Comparison of ENCODE assay signal across 32 cellular contexts in the genomic region with DNA sequence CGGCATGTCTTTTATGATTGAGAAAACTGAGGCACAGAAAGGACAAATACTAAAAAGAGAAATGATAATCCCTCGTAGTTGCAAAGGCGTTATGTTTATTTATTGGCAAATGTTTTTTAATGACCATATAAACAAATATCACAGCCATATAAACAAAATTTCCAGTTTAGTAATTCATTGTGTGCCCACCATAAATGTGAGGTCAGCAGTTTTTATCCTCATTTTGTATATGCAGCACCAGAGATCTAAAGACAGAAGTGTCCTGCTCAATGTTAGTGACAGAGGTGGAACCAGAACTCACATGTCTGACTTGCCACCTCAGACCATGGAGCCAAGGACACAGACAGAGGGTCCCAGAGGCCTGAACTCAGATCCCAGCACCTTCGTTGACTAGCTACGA. TPM values are rescaled to one million over a fixed set of nuclear protein-coding genes. Genes with fewer than 3 reads are reported as not detected.
"Had no signal": no experiment of that assay in that cellular context is flagged by ENCODE, and none has a peak within 500 bp of the region (broad histone marks: within the 10 kb centered on the region; RNA-seq: fewer than 3 reads in every experiment).

No MANE protein-coding gene starts in this region.

- H3K9me3 ChIP-seq: ascending aorta had no signal

- H3K27me3 ChIP-seq: ascending aorta, cardiac muscle cell had no signal

- H3K36me3 ChIP-seq: ascending aorta, cardiac muscle cell, WERI-Rb-1 had no signal

- H3K4me3 ChIP-seq: ascending aorta, cardiac muscle cell had no signal

- H3K27ac ChIP-seq: ascending aorta, cardiac muscle cell, WERI-Rb-1 had no signal

- ATAC-seq: activated CD4-positive, alpha-beta T cell treated with anti-CD3 and anti-CD28 coated beads for 36 hours; activated CD4-positive, CD25-positive, alpha-beta regulatory T cell treated with anti-CD3 and anti-CD28 coated beads, Interleukin-2, amount 50 U/mL, for 24 hours; activated CD8-positive, alpha-beta memory T cell treated with anti-CD3 and anti-CD28 coated beads, Interleukin-2, amount 10 ng/mL, durations not matched to agents 7 days and 5 days; activated CD8-positive, alpha-beta T cell treated with anti-CD3 and anti-CD28 coated beads, Interleukin-2, amount 10 ng/mL, durations not matched to agents 7 days and 5 days; activated naive CD8-positive, alpha-beta T cell treated with anti-CD3 and anti-CD28 coated beads, Interleukin-2, amount 50 U/mL, for 24 hours; WTC11 had no signal

- DNase-seq: activated CD4-positive, alpha-beta memory T cell treated with anti-CD3 and anti-CD28 coated beads, Interleukin-2, amount 10 ng/mL, durations not matched to agents 7 days and 5 days; activated CD4-positive, alpha-beta T cell treated with anti-CD3 and anti-CD28 coated beads for 1 hour; activated CD4-positive, alpha-beta T cell treated with anti-CD3 and anti-CD28 coated beads for 36 hours; activated CD4-positive, alpha-beta T cell treated with anti-CD3 and anti-CD28 coated beads for 48 hours; activated CD4-positive, alpha-beta T cell treated with anti-CD3 and anti-CD28 coated beads, Interleukin-2, amount 10 ng/mL, durations not matched to agents 7 days and 5 days; activated CD4-positive, alpha-beta T cell treated with anti-CD3 and anti-CD28 coated beads, Interleukin-2, amount 50 U/mL, for 48 hours; activated CD4-positive, CD25-positive, alpha-beta regulatory T cell; activated CD8-positive, alpha-beta memory T cell treated with anti-CD3 and anti-CD28 coated beads for 24 hours; activated CD8-positive, alpha-beta memory T cell treated with anti-CD3 and anti-CD28 coated beads, Interleukin-2, amount 10 ng/mL, durations not matched to agents 7 days and 5 days; activated CD8-positive, alpha-beta memory T cell treated with anti-CD3 and anti-CD28 coated beads, Interleukin-2, amount 50 U/mL, for 48 hours; activated CD8-positive, alpha-beta T cell treated with anti-CD3 and anti-CD28 coated beads, Interleukin-2, amount 10 ng/mL, durations not matched to agents 7 days and 5 days; activated effector memory CD4-positive, alpha-beta T cell treated with Interleukin-2 at 50 U/mL for 16 hours; activated gamma-delta T cell; activated naive CD4-positive, alpha-beta T cell treated with anti-CD3 and anti-CD28 coated beads, Interleukin-2, amount 10 ng/mL, durations not matched to agents 7 days and 5 days; activated naive CD4-positive, alpha-beta T cell treated with Interleukin-2 at 50 U/mL for 16 hours; activated naive CD8-positive, alpha-beta T cell treated with anti-CD3 and anti-CD28 coated beads, Interleukin-2, amount 10 ng/mL, durations not matched to agents 7 days and 5 days; activated naive CD8-positive, alpha-beta T cell treated with anti-CD3 and anti-CD28 coated beads, Interleukin-2, amount 50 U/mL, for 24 hours; activated T-cell treated with anti-CD3 and anti-CD28 coated beads, Interleukin-2, amount 50 U/mL, for 24 hours; activated T-cell treated with anti-CD3 and anti-CD28 coated beads, Interleukin-2, amount 50 U/mL, for 48 hours; amygdala; anterior cingulate cortex; caudate nucleus; cerebellar nuclear complex; T-helper 2 cell; T-helper 9 cell; WERI-Rb-1 had no signal

- FAIRE-seq: bronchial epithelial cell, TTC549 had no signal

RNA-seq across cellular contexts. Expression of gene CNNM1, which starts 14.1 kb away (rescaled TPM):
- total RNA-seq: activated CD8-positive, alpha-beta memory T cell treated with anti-CD3 and anti-CD28 coated beads, Interleukin-2, amount 10 ng/mL, durations not matched to agents 7 days and 5 days; ascending aorta; bronchial epithelial cell had no signal
